ENCODE assay signal across 18 cellular contexts in genomic region chrX:112664928-112665327, GRCh38. TPM values are rescaled to one million over a fixed set of nuclear protein-coding genes. Genes with fewer than 3 reads are reported as not detected.
DNase-seq lines count a peak whose midpoint lies in the region; ATAC-seq lines count a peak whose summit lies in the region.
"Had no signal": no experiment of that assay in that cellular context is flagged by ENCODE, and none has a peak within 500 bp of the region (broad histone marks: within the 10 kb centered on the region; RNA-seq: fewer than 3 reads in every experiment).

No MANE protein-coding gene starts in this region.

- peaks cover 48% of the 10 kb centered on the region for H3K27me3 Mint-ChIP-seq in activated T-cell treated with anti-CD3 and anti-CD28 coated beads, Interleukin-2, amount 50 U/mL, for 72 hours (ENCODE audit: low read depth)

- no peak overlapping the region for H3K4me3 Mint-ChIP-seq in activated T-cell treated with anti-CD3 and anti-CD28 coated beads, Interleukin-2, amount 50 U/mL, for 72 hours
- H3K4me3 Mint-ChIP-seq: nephron had no signal

- no peak overlapping the region for H3K27ac Mint-ChIP-seq in activated T-cell treated with anti-CD3 and anti-CD28 coated beads, Interleukin-2, amount 50 U/mL, for 72 hours

- DNase-seq in activated T-cell treated with anti-CD3 and anti-CD28 coated beads, Interleukin-2, amount 50 U/mL, for 72 hours, result no peak
- no peak for DNase-seq in activated T-cell treated with anti-CD3 and anti-CD28 coated beads, Interleukin-2, amount 50 U/mL, for 48 hours
- DNase-seq in medulla oblongata (ENCODE audit: extremely low spot score) (no peak), NK-92 (lab: John Stamatoyannopoulos, UW; ENCODE audit: unreplicated experiment) (no peak), dedifferentiated amniotic fluid mesenchymal stem cell (ENCODE audit: extremely low spot score) (no peak)
- no peak for DNase-seq in stimulated activated CD4-positive, alpha-beta T cell treated with anti-CD3 and anti-CD28 coated beads, Interleukin-4, amount 100 ng/mL, for 24 hours
- DNase-seq: 8988T, activated gamma-delta T cell treated with Interleukin-2 at 50 U/mL for 16 hours, colonic mucosa, NCI-H2081, NCI-H774 had no signal

- no peaks in the 10 kb centered on the region for H3K9me3 Mint-ChIP-seq in activated T-cell treated with anti-CD3 and anti-CD28 coated beads, Interleukin-2, amount 50 U/mL, for 72 hours
- H3K9me3 Mint-ChIP-seq: nephron had no signal

- peaks cover 12% of the 10 kb centered on the region for H3K4me1 Mint-ChIP-seq in activated T-cell treated with anti-CD3 and anti-CD28 coated beads, Interleukin-2, amount 50 U/mL, for 72 hours (ENCODE audit: low read depth)

- H3K36me3 Mint-ChIP-seq in activated T-cell treated with anti-CD3 and anti-CD28 coated beads, Interleukin-2, amount 50 U/mL, for 72 hours (ENCODE audit: insufficient read depth in 2 of 2), result peaks cover 0 to 2% of the 10 kb centered on the region in 2 donors

- peak; percentile 41 to 51 for ATAC-seq in activated T-cell treated with anti-CD3 and anti-CD28 coated beads, Interleukin-2, amount 50 U/mL, for 72 hours (replicated peaks in 1 of 2)
- peak; percentile 62 for ATAC-seq in HG02610 (IDR thresholded peaks at IDR 0.05; ENCODE audit: unreplicated experiment)
- peak; percentile 57 for ATAC-seq in HG03280 (IDR thresholded peaks at IDR 0.05; ENCODE audit: unreplicated experiment)

RNA-seq across cellular contexts. Expression of gene LHFPL1, which starts 14.8 kb away (rescaled TPM):
- under 1 TPM in 1 of 2 donors, not detected in 1; 0.28 TPM for total RNA-seq in activated T-cell treated with anti-CD3 and anti-CD28 coated beads, Interleukin-2, amount 50 U/mL, for 72 hours
- total RNA-seq: ascending aorta, colonic mucosa, epithelial cell of proximal tubule, RPMI7951, subcutaneous adipose tissue had no signal
